8 cellular contexts compared by ENCODE assay signal in the genomic region with DNA sequence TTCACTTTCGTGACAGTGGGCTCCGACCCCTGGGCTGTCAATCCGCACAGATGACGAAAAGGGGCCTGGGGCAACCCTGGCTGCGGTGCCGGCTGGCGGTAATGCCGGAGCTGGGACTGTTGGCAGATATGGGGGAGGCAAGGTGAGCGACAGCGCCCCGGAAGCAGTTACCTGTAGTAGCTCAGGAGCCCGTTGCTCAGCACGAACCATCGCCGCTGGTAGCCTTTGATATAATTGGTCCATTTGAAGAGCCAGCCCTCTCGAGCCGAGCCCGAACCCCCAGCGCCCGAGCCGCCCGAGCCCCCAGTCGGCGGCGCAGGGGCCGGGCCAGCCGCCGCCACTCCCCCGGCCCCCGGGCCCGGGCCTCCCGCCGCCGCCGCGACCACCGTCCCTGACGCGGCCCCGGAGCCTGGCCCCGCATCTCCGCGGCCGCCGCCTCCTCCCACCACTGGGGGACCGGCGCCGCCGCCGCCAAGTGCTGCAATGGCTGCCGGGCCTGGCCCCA. TPM values are rescaled to one million over a fixed set of nuclear protein-coding genes. Genes with fewer than 3 reads are reported as not detected.
DNase-seq lines count a peak whose midpoint lies in the region; ATAC-seq and TF ChIP-seq lines count a peak whose summit lies in the region.

No MANE protein-coding gene starts in this region.

- peaks cover 37% of the 10 kb centered on the region for H3K36me3 Mint-ChIP-seq in CD4-positive, alpha-beta T cell (ENCODE audit: low read depth)

- no peak for TF ChIP-seq CTCF in CD4-positive, alpha-beta T cell (IDR thresholded peaks at IDR 0.05)

- H3K27me3 ChIP-seq in CD4-positive, alpha-beta T cell (ENCODE audit: control insufficient read depth, insufficient read depth, low read length), result no peaks in the 10 kb centered on the region

- ATAC-seq in CD4-positive, alpha-beta T cell (ENCODE audit: poor library complexity), result peak; percentile 15
- ATAC-seq in GM21526 (IDR thresholded peaks at IDR 0.05; ENCODE audit: low FRiP score, unreplicated experiment), result peak; percentile 16
- peak; percentile 15 for ATAC-seq in left lobe of liver

- in situ Hi-C loops in KBM-7 (cut with MboI; ENCODE audit: low pct_unique_long_range_greater_than_20kb, low sequenced_read_pairs), result no loop called here

- peak overlapping the region; percentile 96 for H3K4me3 Mint-ChIP-seq in CD4-positive, alpha-beta T cell

- peak overlapping the region; percentile 77 for H3K27ac Mint-ChIP-seq in CD4-positive, alpha-beta T cell

- intact Hi-C loops in CD4-positive, alpha-beta T cell (cut with DNase I, micrococcal nuclease), result loop anchor here (5.0 to 10.0 kb wide), 3 partner anchors 78 to 1040 kb away; a partner anchor contains a TSS

- POLR2A ChIA-PET in CD4-positive, alpha-beta T cell (lab: Charles Lee), result interaction anchor here (0.9 to 3.8 kb wide), 28 partner anchors 9 to 1814 kb away, joined by 3 to 130 read pairs (median 6); a partner anchor contains a TSS

- H3K9me3 ChIP-seq in CD4-positive, alpha-beta T cell (ENCODE audit: control insufficient read depth, low read length), result no peaks in the 10 kb centered on the region

- peak; percentile 46 to 76 (median 62) for DNase-seq in CD4-positive, alpha-beta T cell
- peak; percentile 8 for DNase-seq in KBM-7
- peak; percentile 40 for DNase-seq in activated CD4-positive, CD25-positive, alpha-beta regulatory T cell treated with anti-CD3 and anti-CD28 coated beads, Interleukin-2, amount 50 U/mL, for 16 hours (ENCODE audit: low read depth, low spot score)
- DNase-seq in central memory CD4-positive, alpha-beta T cell, result peak; percentile 71
- peak; percentile 72 for DNase-seq in left lobe of liver (ENCODE audit: low spot score)
- peak; percentile 62 for DNase-seq in stimulated activated CD4-positive, alpha-beta T cell treated with anti-CD3 and anti-CD28 coated beads, Interleukin-4, amount 100 ng/mL, for 1 hour
- no peak for DNase-seq in dedifferentiated amniotic fluid mesenchymal stem cell (ENCODE audit: extremely low spot score)

- CTCF ChIA-PET in CD4-positive, alpha-beta T cell (lab: Charles Lee), result interaction anchor here (1.4 to 2.8 kb wide), 3 partner anchors 50 to 78 kb away, joined by 3 to 9 read pairs (median 9); no protein-coding TSS in a partner anchor

- H3K27ac ChIP-seq in CD4-positive, alpha-beta T cell (ENCODE audit: low read depth, low read length), result peak overlapping the region; percentile 89

- H3K9me3 Mint-ChIP-seq in CD4-positive, alpha-beta T cell, result no peaks in the 10 kb centered on the region

- H3K27me3 Mint-ChIP-seq in CD4-positive, alpha-beta T cell, result no peaks in the 10 kb centered on the region

- peaks cover 48% of the 10 kb centered on the region for H3K4me1 Mint-ChIP-seq in CD4-positive, alpha-beta T cell (ENCODE audit: low read depth)

RNA-seq across cellular contexts. Expression of a gene that starts 0.4 kb away (rescaled TPM):
- total RNA-seq in CD4-positive, alpha-beta T cell, result 10 to 100 TPM; 54.9 to 58.2 TPM
- 57.7 TPM for total RNA-seq in left lobe of liver

RNA-seq across cellular contexts. Expression of a gene that starts 53.7 kb away (rescaled TPM):
- 10 to 100 TPM; 51.8 to 55.2 TPM for total RNA-seq in CD4-positive, alpha-beta T cell
- 16.7 TPM for total RNA-seq in left lobe of liver
